In genomic region chr10:75202321-75203096, GRCh38 we compare ENCODE assay signal across 11 cellular contexts. TPM values are rescaled to one million over a fixed set of nuclear protein-coding genes. Genes with fewer than 3 reads are reported as not detected.
DNase-seq lines count a peak whose midpoint lies in the region; TF ChIP-seq lines count a peak whose summit lies in the region.
"Had no signal": no experiment of that assay in that cellular context is flagged by ENCODE, and none has a peak within 500 bp of the region (broad histone marks: within the 10 kb centered on the region; RNA-seq: fewer than 3 reads in every experiment).

No MANE protein-coding gene starts in this region.

- TF ChIP-seq POLR2A in erythroblast (IDR thresholded peaks at IDR 0.05; ENCODE audit: low read length), result no peak

- H3K23ac ChIP-seq in mesenchymal stem cell (ENCODE audit: low read length in 2 of 2), result no peak overlapping the region

- peak overlapping the region in 1 of 2 experiments; percentile 42 for H3K18ac ChIP-seq in mesenchymal stem cell (ENCODE audit: low read depth in 1 of 2, low read length in 2 of 2)

- H3K27ac ChIP-seq in mesenchymal stem cell (ENCODE audit: low read length, poor library complexity, severe bottlenecking) (no peak overlapping the region), SJCRH30 (no peak overlapping the region)
- H3K27ac ChIP-seq: 22Rv1, SK-N-MC had no signal

- H3K4ac ChIP-seq in mesenchymal stem cell (ENCODE audit: low read depth in 1 of 2, low read length in 2 of 2), result peak overlapping the region; percentile 17 to 28

- no peak overlapping the region for H2BK120ac ChIP-seq in mesenchymal stem cell (ENCODE audit: low read depth, low read length)

- H2BK12ac ChIP-seq in mesenchymal stem cell (ENCODE audit: low read length in 2 of 2), result peak overlapping the region in 1 of 2 experiments; percentile 81

- H3K14ac ChIP-seq in mesenchymal stem cell (ENCODE audit: low read length in 2 of 2), result peak overlapping the region in 1 of 2 experiments; percentile 35

- no peak overlapping the region for H4K91ac ChIP-seq in mesenchymal stem cell (ENCODE audit: low read length)

- H3K27me3 ChIP-seq in mesenchymal stem cell (ENCODE audit: control insufficient read depth in 1 of 2, insufficient read depth in 1 of 2, low read length in 2 of 2), result no peaks in the 10 kb centered on the region
- no peaks in the 10 kb centered on the region for H3K27me3 ChIP-seq in SJCRH30

- H4K8ac ChIP-seq in mesenchymal stem cell (ENCODE audit: low read length), result peak overlapping the region; percentile 28

- DNase-seq in DMS 273 (lab: John Stamatoyannopoulos, UW; ENCODE audit: unreplicated experiment), result peak; percentile 29
- no peak for DNase-seq in DMS 273 treated with DMSO at 0.1 percent for 48 hours (lab: John Stamatoyannopoulos, UW)
- peak; percentile 6 to 65 for DNase-seq in erythroblast (lab: John Stamatoyannopoulos, UW)
- DNase-seq in mesenchymal stem cell, result peak; percentile 49
- DNase-seq in ureter (ENCODE audit: low spot score), result peak; percentile 66
- no peak for DNase-seq in SJCRH30
- no peak for DNase-seq in NK-92 treated with Interleukin-12 subunit alpha and Interleukin-12 subunit beta, amount 100 ng/mL, for 24 hours (lab: John Stamatoyannopoulos, UW)
- no peak for DNase-seq in DMS79 treated with DMSO at 0.1 percent for 48 hours (lab: John Stamatoyannopoulos, UW)
- DNase-seq: NCI-H1417 treated with DMSO at 0.1 percent for 48 hours had no signal

- H2AK5ac ChIP-seq in mesenchymal stem cell (ENCODE audit: low read length, severe bottlenecking), result no peak overlapping the region

- peaks cover 0 to 2% of the 10 kb centered on the region in 2 experiments for H3K36me3 ChIP-seq in mesenchymal stem cell (ENCODE audit: control insufficient read depth in 1 of 2, insufficient read depth in 2 of 2, low read depth in 1 of 2, low read length in 2 of 2)
- no peaks in the 10 kb centered on the region for H3K36me3 ChIP-seq in SJCRH30

- H2BK15ac ChIP-seq in mesenchymal stem cell (ENCODE audit: low read depth, poor library complexity, severe bottlenecking), result peak overlapping the region; percentile 91

- 81% methylated on average over 1 of the region's 1 CpG for WGBS in mesenchymal stem cell

- peaks cover 2% of the 10 kb centered on the region for H3K4me1 ChIP-seq in mesenchymal stem cell (ENCODE audit: control insufficient read depth, insufficient read depth, low read depth, low read length)
- H3K4me1 ChIP-seq in SJCRH30, result no peaks in the 10 kb centered on the region

- H3K79me1 ChIP-seq in mesenchymal stem cell (replicated peaks; ENCODE audit: low read length, poor library complexity, severe bottlenecking), result no peaks in the 10 kb centered on the region

- H2BK5ac ChIP-seq in mesenchymal stem cell (ENCODE audit: low read depth, low read length, poor library complexity, severe bottlenecking), result no peak overlapping the region

- H2AFZ ChIP-seq in mesenchymal stem cell (ENCODE audit: low read depth, low read length), result no peak overlapping the region

- H3K9me3 ChIP-seq in mesenchymal stem cell (ENCODE audit: control insufficient read depth, low read length), result no peaks in the 10 kb centered on the region
- H3K9me3 ChIP-seq in SJCRH30 (replicated peaks), result no peaks in the 10 kb centered on the region

- H3K4me3 ChIP-seq in mesenchymal stem cell (ENCODE audit: insufficient read depth in 1 of 2, low read depth in 1 of 2, low read length in 2 of 2), result no peak overlapping the region
- no peak overlapping the region for H3K4me3 ChIP-seq in SJCRH30
- H3K4me3 ChIP-seq: SK-N-MC had no signal

- peak overlapping the region; percentile 82 for H3K9ac ChIP-seq in mesenchymal stem cell (ENCODE audit: low read length)

- no peak overlapping the region for H3K4me2 ChIP-seq in mesenchymal stem cell (ENCODE audit: low read length, poor library complexity, severe bottlenecking)

RNA-seq across cellular contexts. Expression of gene VDAC2, which starts 8.1 kb away (rescaled TPM):
- 152 TPM for polyA plus RNA-seq in mesenchymal stem cell (2013, experiment 1 of 2)
- 153 TPM for polyA plus RNA-seq in mesenchymal stem cell (2013, experiment 2 of 2)
- total RNA-seq in ureter, result 124 TPM
- total RNA-seq in SJCRH30 (2014; rRNA removed; shearing (Covaris generic)), result 275 and 285 TPM in 2 replicates

RNA-seq across cellular contexts. Expression of gene COMTD1, which starts 33.2 kb away (rescaled TPM):
- 11.1 TPM for polyA plus RNA-seq in mesenchymal stem cell (2013, experiment 1 of 2)
- 8.8 TPM for polyA plus RNA-seq in mesenchymal stem cell (2013, experiment 2 of 2)
- total RNA-seq in ureter, result 34.6 TPM
- total RNA-seq in SJCRH30 (2014; rRNA removed; shearing (Covaris generic)), result 5.6 and 6.1 TPM in 2 replicates

Comparison
In these comparisons a context has a peak if more than half of its experiments do, and no peak if none do; other contexts are left out.
1. DNase-seq: peak in DMS 273 (single experiment), erythroblast (2 of 2), mesenchymal stem cell (single experiment) and ureter (single experiment); none in DMS 273 treated with DMSO at 0.1 percent for 48 hours (single experiment), SJCRH30 (0 of 2), NK-92 treated with Interleukin-12 subunit alpha and Interleukin-12 subunit beta, amount 100 ng/mL, for 24 hours (single experiment) and DMS79 treated with DMSO at 0.1 percent for 48 hours (single experiment).